ENCODE assay signal across 8 cellular contexts in the genomic region with DNA sequence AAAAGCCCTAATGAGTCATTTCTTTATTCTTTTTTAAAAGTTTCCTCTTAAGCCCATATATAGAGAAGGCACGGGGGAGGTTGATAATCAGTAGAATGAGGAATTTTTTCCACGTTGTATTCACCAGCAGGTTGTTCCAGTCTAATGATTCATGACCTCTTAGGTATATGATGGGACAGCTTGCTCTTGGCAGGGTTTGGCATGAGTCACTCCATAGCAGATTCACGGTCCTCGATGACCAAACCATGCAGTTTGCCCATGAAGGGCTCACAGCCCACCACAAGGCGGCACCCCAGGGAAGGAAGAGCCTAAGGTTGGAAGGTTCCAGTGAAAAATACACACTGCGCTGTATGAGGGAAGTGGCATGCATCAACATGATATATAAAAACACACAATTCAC.
DNase-seq lines count a peak whose midpoint lies in the region; ATAC-seq and TF ChIP-seq lines count a peak whose summit lies in the region.

No MANE protein-coding gene starts in this region.

- in situ Hi-C loops in SK-MEL-5 (cut with HindIII; ENCODE audit: low pct_unique_long_range_greater_than_20kb, low sequenced_read_pairs), result no loop called here
- in situ Hi-C loops in brain microvascular endothelial cell (cut with HindIII; ENCODE audit: low pct_ligation_motif_present, low sequenced_read_pairs), result no loop called here

- peaks cover 12% of the 10 kb centered on the region for H3K36me3 Mint-ChIP-seq in activated naive CD4-positive, alpha-beta T cell treated with anti-CD3 and anti-CD28 coated beads, Interleukin-2, amount 10 ng/mL, durations not matched to agents 7 days and 5 days
- peaks cover 13% of the 10 kb centered on the region for H3K36me3 Mint-ChIP-seq in neural progenitor cell

- peak; percentile 88 for TF ChIP-seq CTCF in brain microvascular endothelial cell (IDR thresholded peaks at IDR 0.05; ENCODE audit: low read depth, low read length, missing control alignments)
- TF ChIP-seq CTCF in neural progenitor cell (IDR thresholded peaks at IDR 0.05), result peak; percentile 34

- H3K27me3 ChIP-seq in brain microvascular endothelial cell (replicated peaks) (no peaks in the 10 kb centered on the region), neural progenitor cell (no peaks in the 10 kb centered on the region)

- no peak overlapping the region for H2AFZ ChIP-seq in neural progenitor cell (replicated peaks)

- no peak overlapping the region for H3K27ac Mint-ChIP-seq in activated naive CD4-positive, alpha-beta T cell treated with anti-CD3 and anti-CD28 coated beads, Interleukin-2, amount 10 ng/mL, durations not matched to agents 7 days and 5 days
- H3K27ac Mint-ChIP-seq in neural progenitor cell, result no peak overlapping the region

- H3K27ac ChIP-seq in brain microvascular endothelial cell (no peak overlapping the region), neural progenitor cell (no peak overlapping the region)

- H3K79me2 ChIP-seq in neural progenitor cell (ENCODE audit: low read depth), result peaks cover 95% of the 10 kb centered on the region

- no peaks in the 10 kb centered on the region for H3K9me3 ChIP-seq in neural progenitor cell (ENCODE audit: low read depth)

- H3K9ac ChIP-seq in neural progenitor cell, result no peak overlapping the region

- peak; percentile 70 for DNase-seq in activated naive CD4-positive, alpha-beta T cell treated with Interleukin-2 at 50 U/mL for 16 hours
- no peak for DNase-seq in activated naive CD4-positive, alpha-beta T cell treated with anti-CD3 and anti-CD28 coated beads, Interleukin-2, amount 10 ng/mL, durations not matched to agents 7 days and 5 days
- DNase-seq in SK-MEL-5 (ENCODE audit: low read depth, low spot score) (peak; percentile 64), brain microvascular endothelial cell (peak; percentile 91), neural progenitor cell (ENCODE audit: low spot score) (peak; percentile 30), putamen (ENCODE audit: low spot score) (no peak), COR-L47 (lab: John Stamatoyannopoulos, UW) (no peak)

- no peaks in the 10 kb centered on the region for H4K20me1 ChIP-seq in neural progenitor cell (ENCODE audit: low read depth)

- peaks cover 8% of the 10 kb centered on the region for H3K4me1 Mint-ChIP-seq in activated naive CD4-positive, alpha-beta T cell treated with anti-CD3 and anti-CD28 coated beads, Interleukin-2, amount 10 ng/mL, durations not matched to agents 7 days and 5 days
- no peaks in the 10 kb centered on the region for H3K4me1 Mint-ChIP-seq in neural progenitor cell

- CTCF ChIA-PET in activated naive CD4-positive, alpha-beta T cell treated with anti-CD3 and anti-CD28 coated beads, Interleukin-2, amount 10 ng/mL, durations not matched to agents 7 days and 5 days (lab: Charles Lee), result interaction anchor here (1.4 kb wide), 1 partner anchor 551 kb away, joined by 3 read pairs; no protein-coding TSS in a partner anchor

- no peak overlapping the region for H3K4me3 ChIP-seq in brain microvascular endothelial cell (ENCODE audit: low read depth, low read length)
- H3K4me3 ChIP-seq in neural progenitor cell, result no peak overlapping the region

- no peak for ATAC-seq in GM21515 (IDR thresholded peaks at IDR 0.05; ENCODE audit: unreplicated experiment)

- no peaks in the 10 kb centered on the region for H3K27me3 Mint-ChIP-seq in activated naive CD4-positive, alpha-beta T cell treated with anti-CD3 and anti-CD28 coated beads, Interleukin-2, amount 10 ng/mL, durations not matched to agents 7 days and 5 days
- no peaks in the 10 kb centered on the region for H3K27me3 Mint-ChIP-seq in neural progenitor cell (ENCODE audit: insufficient read depth, low read depth)

- no peaks in the 10 kb centered on the region for H3K4me1 ChIP-seq in neural progenitor cell

- H3K36me3 ChIP-seq in brain microvascular endothelial cell (replicated peaks) (no peaks in the 10 kb centered on the region), neural progenitor cell (peaks cover under 1% of the 10 kb centered on the region)

- H3F3A ChIP-seq in neural progenitor cell (ENCODE audit: low read depth), result no peaks in the 10 kb centered on the region

- H3K9me3 Mint-ChIP-seq in activated naive CD4-positive, alpha-beta T cell treated with anti-CD3 and anti-CD28 coated beads, Interleukin-2, amount 10 ng/mL, durations not matched to agents 7 days and 5 days, result no peaks in the 10 kb centered on the region
- H3K9me3 Mint-ChIP-seq in neural progenitor cell, result peaks cover 10% of the 10 kb centered on the region

- no peak overlapping the region for H3K4me2 ChIP-seq in neural progenitor cell

- no peak overlapping the region for H3K4me3 Mint-ChIP-seq in activated naive CD4-positive, alpha-beta T cell treated with anti-CD3 and anti-CD28 coated beads, Interleukin-2, amount 10 ng/mL, durations not matched to agents 7 days and 5 days
- no peak overlapping the region for H3K4me3 Mint-ChIP-seq in neural progenitor cell

Comparison
In these comparisons a context has a peak if more than half of its experiments do, and no peak if none do; other contexts are left out.
1. DNase-seq: peak in activated naive CD4-positive, alpha-beta T cell treated with Interleukin-2 at 50 U/mL for 16 hours (single experiment), SK-MEL-5 (single experiment), brain microvascular endothelial cell (single experiment) and neural progenitor cell (single experiment); none in activated naive CD4-positive, alpha-beta T cell treated with anti-CD3 and anti-CD28 coated beads, Interleukin-2, amount 10 ng/mL, durations not matched to agents 7 days and 5 days (single experiment), putamen (single experiment) and COR-L47 (single experiment).